Comparison of ENCODE assay signal across 22 cellular contexts in genomic region chr4:1987296-1987695, GRCh38. TPM values are rescaled to one million over a fixed set of nuclear protein-coding genes. Genes with fewer than 3 reads are reported as not detected.
DNase-seq lines count a peak whose midpoint lies in the region; ATAC-seq and TF ChIP-seq lines count a peak whose summit lies in the region.
"Had no signal": no experiment of that assay in that cellular context is flagged by ENCODE, and none has a peak within 500 bp of the region (broad histone marks: within the 10 kb centered on the region; RNA-seq: fewer than 3 reads in every experiment).

No MANE protein-coding gene starts in this region.

- no peak overlapping the region for H2AFZ ChIP-seq in osteoblast (ENCODE audit: low read length)

- H3K4me2 ChIP-seq in osteoblast (ENCODE audit: insufficient read depth, low read length) = no peak overlapping the region
- H3K4me2 ChIP-seq: BLaER1 treated with 17β-estradiol and CSF1 and Interleukin-3, amounts not matched to agents 10 nM and 100 nM had no signal

- H3K9me3 Mint-ChIP-seq in natural killer cell treated with Interleukin-12 subunit alpha and Interleukin-12 subunit beta and Interleukin-15 and Interleukin-18, amount 100 ng/mL, for 72 hours = no peaks in the 10 kb centered on the region
- no peaks in the 10 kb centered on the region for H3K9me3 Mint-ChIP-seq in natural killer cell
- H3K9me3 Mint-ChIP-seq: CD4-positive, alpha-beta T cell had no signal

- peaks cover 24% of the 10 kb centered on the region for H3K36me3 ChIP-seq in osteoblast (ENCODE audit: insufficient read depth, low read length)
- H3K36me3 ChIP-seq in upper lobe of right lung = peaks cover 89% of the 10 kb centered on the region
- peaks cover 59 to 99% (median 94%) of the 10 kb centered on the region in 4 donors for H3K36me3 ChIP-seq in esophagus muscularis mucosa

- H3K27ac Mint-ChIP-seq in natural killer cell treated with Interleukin-12 subunit alpha and Interleukin-12 subunit beta and Interleukin-15 and Interleukin-18, amount 100 ng/mL, for 72 hours = no peak overlapping the region
- H3K27ac Mint-ChIP-seq in natural killer cell = no peak overlapping the region
- H3K27ac Mint-ChIP-seq: CD4-positive, alpha-beta T cell had no signal

- intact Hi-C loops in natural killer cell (cut with micrococcal nuclease) = no loop called here
- intact Hi-C loops in upper lobe of right lung (cut with DNase I) = no loop called here
- intact Hi-C loops in esophagus muscularis mucosa (cut with DNase I) = no loop called here

- no peak overlapping the region for H3K27ac ChIP-seq in coronary artery
- no peak overlapping the region for H3K27ac ChIP-seq in osteoblast (ENCODE audit: low read depth, low read length)
- no peak overlapping the region for H3K27ac ChIP-seq in upper lobe of right lung
- no peak overlapping the region for H3K27ac ChIP-seq in esophagus muscularis mucosa (replicated peaks in 1 of 4)
- H3K27ac ChIP-seq: BLaER1 treated with 17β-estradiol and CSF1 and Interleukin-3, amounts not matched to agents 10 nM and 100 nM had no signal

- no peak overlapping the region for H3K4me3 Mint-ChIP-seq in natural killer cell treated with Interleukin-12 subunit alpha and Interleukin-12 subunit beta and Interleukin-15 and Interleukin-18, amount 100 ng/mL, for 72 hours
- H3K4me3 Mint-ChIP-seq in natural killer cell = no peak overlapping the region
- H3K4me3 Mint-ChIP-seq: CD4-positive, alpha-beta T cell had no signal

- TF ChIP-seq CTCF in natural killer cell (IDR thresholded peaks at IDR 0.05) (no peak), coronary artery (IDR thresholded peaks at IDR 0.05) (no peak), osteoblast (IDR thresholded peaks at IDR 0.05; ENCODE audit: extremely low read depth, low read depth, low read length) (no peak), upper lobe of right lung (IDR thresholded peaks at IDR 0.05) (no peak), esophagus muscularis mucosa (IDR thresholded peaks at IDR 0.05) (no peak)

- H3K4me3 ChIP-seq in coronary artery (no peak overlapping the region), osteoblast (ENCODE audit: insufficient read depth, low read length) (no peak overlapping the region), upper lobe of right lung (no peak overlapping the region), esophagus muscularis mucosa (no peak overlapping the region)
- H3K4me3 ChIP-seq: BLaER1 treated with 17β-estradiol and CSF1 and Interleukin-3, amounts not matched to agents 10 nM and 100 nM had no signal

- H3K4me1 Mint-ChIP-seq in natural killer cell treated with Interleukin-12 subunit alpha and Interleukin-12 subunit beta and Interleukin-15 and Interleukin-18, amount 100 ng/mL, for 72 hours (ENCODE audit: low read depth in 2 of 2) = no peaks in the 10 kb centered on the region
- no peaks in the 10 kb centered on the region for H3K4me1 Mint-ChIP-seq in natural killer cell

- H3K4me1 ChIP-seq in osteoblast (ENCODE audit: insufficient read depth, low read length) (no peaks in the 10 kb centered on the region), upper lobe of right lung (no peaks in the 10 kb centered on the region), esophagus muscularis mucosa (peaks cover 0 to 9% (median 4%) of the 10 kb centered on the region in 4 donors)

- no peak for TF ChIP-seq EP300 in esophagus muscularis mucosa (IDR thresholded peaks at IDR 0.05)

- no peaks in the 10 kb centered on the region for H3K27me3 ChIP-seq in osteoblast (ENCODE audit: insufficient read depth, low read length)
- no peaks in the 10 kb centered on the region for H3K27me3 ChIP-seq in upper lobe of right lung
- H3K27me3 ChIP-seq in esophagus muscularis mucosa = no peaks in the 10 kb centered on the region
- H3K27me3 ChIP-seq: BLaER1 treated with 17β-estradiol and CSF1 and Interleukin-3, amounts not matched to agents 10 nM and 100 nM had no signal

- WGBS in esophagus muscularis mucosa = 94% methylated on average over 15 of the region's 19 CpGs

- peaks cover 9% of the 10 kb centered on the region for H3K79me2 ChIP-seq in osteoblast (ENCODE audit: insufficient read depth, low read length)

- H3K9me3 ChIP-seq in osteoblast (ENCODE audit: low read depth, low read length) = no peaks in the 10 kb centered on the region
- no peaks in the 10 kb centered on the region for H3K9me3 ChIP-seq in upper lobe of right lung
- no peaks in the 10 kb centered on the region for H3K9me3 ChIP-seq in esophagus muscularis mucosa
- H3K9me3 ChIP-seq: BLaER1 treated with 17β-estradiol and CSF1 and Interleukin-3, amounts not matched to agents 10 nM and 100 nM had no signal

- ATAC-seq in natural killer cell treated with Interleukin-12 subunit alpha and Interleukin-12 subunit beta and Interleukin-15 and Interleukin-18, amount 100 ng/mL, for 72 hours = no peak
- ATAC-seq in natural killer cell (no peak), upper lobe of right lung (no peak)

- DNase-seq in natural killer cell treated with Interleukin-12 subunit alpha and Interleukin-12 subunit beta and Interleukin-15 and Interleukin-18, amount 100 ng/mL, for 72 hours (ENCODE audit: low spot score) = peak; percentile 60
- DNase-seq in natural killer cell (no peak), coronary artery (ENCODE audit: low spot score) (peak; percentile 40), osteoblast (ENCODE audit: insufficient read length, low spot score, missing footprints) (peak; percentile 66), upper lobe of right lung (peak; percentile 56), DMS153 treated with DMSO at 0.1 percent for 48 hours (lab: John Stamatoyannopoulos, UW; ENCODE audit: unreplicated experiment) (no peak), KG1 (lab: John Stamatoyannopoulos, UW) (no peak), esophagus muscularis mucosa (ENCODE audit: extremely low spot score) (no peak)
- DNase-seq: AML-193; CD4-positive, alpha-beta T cell; DMS79; NCI-H1092; NCI-H1417 treated with DMSO at 0.1 percent for 48 hours; NCI-H187; NCI-H2081 treated with DMSO at 0.1 percent for 48 hours; NCI-H2171; NCI-H226; NCI-H510A; NCI-H69; RPMI8226; SHP77 had no signal

- no peaks in the 10 kb centered on the region for H3K27me3 Mint-ChIP-seq in natural killer cell treated with Interleukin-12 subunit alpha and Interleukin-12 subunit beta and Interleukin-15 and Interleukin-18, amount 100 ng/mL, for 72 hours
- no peaks in the 10 kb centered on the region for H3K27me3 Mint-ChIP-seq in natural killer cell (ENCODE audit: low read depth in 2 of 2)
- H3K27me3 Mint-ChIP-seq: CD4-positive, alpha-beta T cell had no signal

- H3K36me3 Mint-ChIP-seq in natural killer cell treated with Interleukin-12 subunit alpha and Interleukin-12 subunit beta and Interleukin-15 and Interleukin-18, amount 100 ng/mL, for 72 hours = no peaks in the 10 kb centered on the region
- H3K36me3 Mint-ChIP-seq in natural killer cell = no peaks in the 10 kb centered on the region

- H4K20me1 ChIP-seq in osteoblast (ENCODE audit: insufficient read depth, low read length) = peaks cover 16% of the 10 kb centered on the region

- TF ChIP-seq POLR2A in esophagus muscularis mucosa (IDR thresholded peaks at IDR 0.05; ENCODE audit: low read depth) = no peak

RNA-seq across cellular contexts. Expression of gene NELFA, which starts 21.5 kb away (rescaled TPM):
- total RNA-seq in natural killer cell treated with Interleukin-12 subunit alpha and Interleukin-12 subunit beta and Interleukin-15 and Interleukin-18, amount 100 ng/mL, for 72 hours = 10 to 100 TPM; 29.6 to 59.3 TPM
- total RNA-seq in natural killer cell (10 to 100 TPM; 38.7 to 47.6 (median 46.0) TPM), osteoblast (19.2 and 19.9 TPM in 2 replicates), upper lobe of right lung (22.7 TPM), esophagus muscularis mucosa (10 to 100 TPM; 15.4 to 23.7 (median 18.7) TPM)

Comparison
In these comparisons a context has a peak if more than half of its experiments do, and no peak if none do; other contexts are left out.
1. DNase-seq: peak in natural killer cell treated with Interleukin-12 subunit alpha and Interleukin-12 subunit beta and Interleukin-15 and Interleukin-18, amount 100 ng/mL, for 72 hours (single experiment), coronary artery (single experiment), osteoblast (single experiment) and upper lobe of right lung (single experiment); none in natural killer cell (single experiment), DMS153 treated with DMSO at 0.1 percent for 48 hours (single experiment), KG1 (single experiment) and esophagus muscularis mucosa (single experiment).